ENCODE assay signal across 1 cellular context in the genomic region with DNA sequence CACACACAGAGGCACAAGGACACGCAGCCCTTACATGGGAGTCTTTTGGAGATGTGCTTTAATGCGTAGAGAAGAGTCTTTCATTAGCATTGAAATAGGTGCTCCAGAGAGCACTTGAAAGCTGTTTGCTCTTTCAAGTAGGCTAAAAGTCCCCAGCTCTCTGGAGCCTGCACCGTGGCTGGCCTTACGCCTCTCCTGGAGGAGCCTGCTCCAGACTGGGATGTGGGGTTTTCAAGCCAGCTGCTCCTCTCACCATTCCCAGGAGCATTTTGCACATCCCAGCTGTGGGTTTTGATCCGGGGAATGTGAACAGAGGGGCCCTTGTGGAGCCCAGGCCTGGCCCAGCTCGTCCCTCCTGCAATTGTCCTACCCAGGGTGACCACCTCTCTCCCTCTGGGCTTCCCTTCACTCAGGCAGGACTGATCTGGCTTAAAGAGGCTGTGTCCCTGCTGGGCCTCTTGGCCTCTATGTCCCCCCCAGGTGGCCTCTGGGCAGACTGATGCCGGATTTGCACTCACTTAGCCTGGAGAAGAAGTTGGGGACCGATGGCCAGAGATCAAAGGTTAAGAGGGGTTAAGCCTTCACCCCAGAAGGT.
TF ChIP-seq lines count a peak whose summit lies in the region.

No MANE protein-coding gene starts in this region.

TF ChIP-seq in H1, 55 proteins besides CTCF, POLR2A, EP300 and RAD21:
- no peak for TF ChIP-seq RXRA (IDR thresholded peaks at IDR 0.05; ENCODE audit: insufficient read depth, low read depth, low read length)
- no peak for TF ChIP-seq SIN3A (conservative IDR thresholded peaks at IDR 0.05 in 1 of 2, IDR thresholded peaks at IDR 0.05 in 1 of 2; ENCODE audit: low read depth in 1 of 2, low read length in 2 of 2)
- no peak for TF ChIP-seq FOSL1 (IDR thresholded peaks at IDR 0.05; ENCODE audit: insufficient read depth, low read depth, low read length)
- no peak for TF ChIP-seq TAF1 (IDR thresholded peaks at IDR 0.05; ENCODE audit: low read depth, low read length)
- no peak for TF ChIP-seq CREB1 (IDR thresholded peaks at IDR 0.05)
- no peak for TF ChIP-seq CHD2 (IDR thresholded peaks at IDR 0.05; ENCODE audit: low read length)
- no peak for TF ChIP-seq POLR2AphosphoS5 (IDR thresholded peaks at IDR 0.05; ENCODE audit: low read depth, low read length)
- no peak for TF ChIP-seq CBX8 (IDR thresholded peaks at IDR 0.05; ENCODE audit: borderline replicate concordance, low read depth, low read length)
- TF ChIP-seq ATF3 (IDR thresholded peaks at IDR 0.05; ENCODE audit: insufficient read depth, low read depth, low read length): no peak
- TF ChIP-seq PHF8 (conservative IDR thresholded peaks at IDR 0.05; ENCODE audit: low read depth, low read length): no peak
- TF ChIP-seq, protein P1, sequence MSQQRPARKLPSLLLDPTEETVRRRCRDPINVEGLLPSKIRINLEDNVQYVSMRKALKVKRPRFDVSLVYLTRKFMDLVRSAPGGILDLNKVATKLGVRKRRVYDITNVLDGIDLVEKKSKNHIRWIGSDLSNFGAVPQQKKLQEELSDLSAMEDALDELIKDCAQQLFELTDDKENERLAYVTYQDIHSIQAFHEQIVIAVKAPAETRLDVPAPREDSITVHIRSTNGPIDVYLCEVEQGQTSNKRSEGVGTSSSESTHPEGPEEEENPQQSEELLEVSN (IDR thresholded peaks at IDR 0.05): no peak
- TF ChIP-seq ASH2L (IDR thresholded peaks at IDR 0.05; ENCODE audit: low read length): no peak
- TF ChIP-seq CHD1 (IDR thresholded peaks at IDR 0.05; ENCODE audit: low read depth, low read length): no peak
- no peak for TF ChIP-seq ATF2 (IDR thresholded peaks at IDR 0.05; ENCODE audit: low read length)
- no peak for TF ChIP-seq JUND (IDR thresholded peaks at IDR 0.05; ENCODE audit: low read length)
- no peak for TF ChIP-seq EGR1 (IDR thresholded peaks at IDR 0.05; ENCODE audit: borderline replicate concordance, low read depth, low read length)
- TF ChIP-seq SRF (IDR thresholded peaks at IDR 0.05; ENCODE audit: low read depth, low read length): no peak
- TF ChIP-seq KDM4A (IDR thresholded peaks at IDR 0.05; ENCODE audit: low read depth, low read length, severe bottlenecking): no peak
- no peak for TF ChIP-seq NRF1 (IDR thresholded peaks at IDR 0.05; ENCODE audit: low read depth, low read length)
